8 cellular contexts compared by ENCODE assay signal in genomic region chr10:784759-785538, GRCh38.
DNase-seq lines count a peak whose midpoint lies in the region; ATAC-seq and TF ChIP-seq lines count a peak whose summit lies in the region.

No MANE protein-coding gene starts in this region.

- H2AFZ ChIP-seq in hepatocyte = peak overlapping the region; percentile 34

- no peak overlapping the region for H3K9ac ChIP-seq in rectal smooth muscle tissue (ENCODE audit: low read length)

- H3K27ac ChIP-seq in hepatocyte = no peak overlapping the region
- H3K27ac ChIP-seq in rectal smooth muscle tissue (ENCODE audit: low read depth, low read length) = no peak overlapping the region

- peaks cover 10% of the 10 kb centered on the region for H3K27me3 Mint-ChIP-seq in activated naive CD8-positive, alpha-beta T cell treated with anti-CD3 and anti-CD28 coated beads, Interleukin-2, amount 50 U/mL, for 24 hours

- 17% methylated on average over 45 of the region's 54 CpGs for WGBS in hepatocyte (ENCODE audit: low lambda C conversion rate, missing lambda C conversion rate)

- TF ChIP-seq CTCF in GM10248 (IDR thresholded peaks at IDR 0.05; ENCODE audit: control extremely low read depth, extremely low read depth, low read depth, missing control alignments) = no peak
- TF ChIP-seq CTCF in hepatocyte (IDR thresholded peaks at IDR 0.05; ENCODE audit: poor library complexity) = peak; percentile 33

- H3K4me3 Mint-ChIP-seq in activated naive CD8-positive, alpha-beta T cell treated with anti-CD3 and anti-CD28 coated beads, Interleukin-2, amount 50 U/mL, for 24 hours = no peak overlapping the region

- no peaks in the 10 kb centered on the region for H3K9me3 Mint-ChIP-seq in activated naive CD8-positive, alpha-beta T cell treated with anti-CD3 and anti-CD28 coated beads, Interleukin-2, amount 50 U/mL, for 24 hours

- H3K4me1 Mint-ChIP-seq in activated naive CD8-positive, alpha-beta T cell treated with anti-CD3 and anti-CD28 coated beads, Interleukin-2, amount 50 U/mL, for 24 hours = no peaks in the 10 kb centered on the region

- H3K27me3 ChIP-seq in hepatocyte = no peaks in the 10 kb centered on the region
- H3K27me3 ChIP-seq in rectal smooth muscle tissue (ENCODE audit: control insufficient read depth, insufficient read depth, low read length) = no peaks in the 10 kb centered on the region

- H3K36me3 Mint-ChIP-seq in activated naive CD8-positive, alpha-beta T cell treated with anti-CD3 and anti-CD28 coated beads, Interleukin-2, amount 50 U/mL, for 24 hours (ENCODE audit: low read depth) = no peaks in the 10 kb centered on the region

- H3K9me3 ChIP-seq in hepatocyte (ENCODE audit: low read depth) = no peaks in the 10 kb centered on the region

- H3K36me3 ChIP-seq in hepatocyte (replicated peaks; ENCODE audit: insufficient read depth, low read depth) (no peaks in the 10 kb centered on the region), rectal smooth muscle tissue (ENCODE audit: control insufficient read depth, insufficient read depth, low read length) (no peaks in the 10 kb centered on the region)

- H3K4me1 ChIP-seq in hepatocyte (ENCODE audit: insufficient read depth) (peaks cover 4% of the 10 kb centered on the region), rectal smooth muscle tissue (ENCODE audit: control insufficient read depth, insufficient read depth, low read length) (no peaks in the 10 kb centered on the region)

- H3K4me3 ChIP-seq in hepatocyte (no peak overlapping the region), rectal smooth muscle tissue (ENCODE audit: low read length) (peak overlapping the region; percentile 38)

- no peaks in the 10 kb centered on the region for H3K9me2 ChIP-seq in hepatocyte (replicated peaks; ENCODE audit: insufficient read depth)

- H3K79me2 ChIP-seq in hepatocyte = no peaks in the 10 kb centered on the region

- peak; percentile 88 for ATAC-seq in activated naive CD8-positive, alpha-beta T cell treated with anti-CD3 and anti-CD28 coated beads, Interleukin-2, amount 50 U/mL, for 24 hours
- no peak for ATAC-seq in GM18502 (IDR thresholded peaks at IDR 0.05; ENCODE audit: poor library complexity, unreplicated experiment)
- no peak for ATAC-seq in HG03442 (IDR thresholded peaks at IDR 0.05; ENCODE audit: unreplicated experiment)
- no peak for ATAC-seq in HG02938 (IDR thresholded peaks at IDR 0.05; ENCODE audit: unreplicated experiment)

- DNase-seq in GM10248 (ENCODE audit: extremely low spot score) = peak; percentile 21
- DNase-seq in NCI-H345 treated with DMSO at 0.1 percent for 48 hours (lab: John Stamatoyannopoulos, UW; ENCODE audit: unreplicated experiment) = peak; percentile 8
- DNase-seq in activated naive CD8-positive, alpha-beta T cell treated with anti-CD3 and anti-CD28 coated beads, Interleukin-2, amount 50 U/mL, for 24 hours = peak; percentile 72
- peak; percentile 86 for DNase-seq in hepatocyte (ENCODE audit: low spot score)

- no peaks in the 10 kb centered on the region for H4K20me1 ChIP-seq in hepatocyte (ENCODE audit: insufficient read depth, poor library complexity, severe bottlenecking)

- peak overlapping the region; percentile 81 for H3K4me2 ChIP-seq in hepatocyte

- CTCF ChIA-PET in GM10248 (lab: Yijun Ruan, JAX) = no interaction called here

- no peak overlapping the region for H3K27ac Mint-ChIP-seq in activated naive CD8-positive, alpha-beta T cell treated with anti-CD3 and anti-CD28 coated beads, Interleukin-2, amount 50 U/mL, for 24 hours

- POLR2A ChIA-PET in GM10248 (lab: Yijun Ruan, JAX) = no interaction called here

Comparison
In these comparisons a context has a peak if more than half of its experiments do, and no peak if none do; other contexts are left out.
1. DNase-seq: peak in every context shown above with its lines; median percentile 86 in hepatocyte; 72 in activated naive CD8-positive, alpha-beta T cell treated with anti-CD3 and anti-CD28 coated beads, Interleukin-2, amount 50 U/mL, for 24 hours; 21 in GM10248; 8 in NCI-H345 treated with DMSO at 0.1 percent for 48 hours.